Comparison of ENCODE assay signal across 22 cellular contexts in genomic region chr1:210709694-210710093, GRCh38.
DNase-seq lines count a peak whose midpoint lies in the region; ATAC-seq, FAIRE-seq and TF ChIP-seq lines count a peak whose summit lies in the region.
"Had no signal": no experiment of that assay in that cellular context is flagged by ENCODE, and none has a peak within 500 bp of the region (broad histone marks: within the 10 kb centered on the region; RNA-seq: fewer than 3 reads in every experiment).

No MANE protein-coding gene starts in this region.

- 76% methylated on average over 2 of the region's 2 CpGs for WGBS in A549 (ENCODE audit: missing lambda C conversion rate)
- 85% methylated on average over 2 of the region's 2 CpGs for WGBS in smooth muscle cell (ENCODE audit: low lambda C conversion rate)

- no peak for TF ChIP-seq POLR2A in A549 (IDR thresholded peaks at IDR 0.05; ENCODE audit: low read length)

- no peaks in the 10 kb centered on the region for H3F3A ChIP-seq in smooth muscle cell (ENCODE audit: low read depth)

- intact Hi-C loops in posterior vena cava (cut with DNase I), result loop anchor here in 1 of 2 donors (2.0 kb wide), 1 partner anchor 13 kb away; no protein-coding TSS in a partner anchor

- FAIRE-seq in A549 (lab: Jason Lieb, UNC), result no peak
- FAIRE-seq: GM12878, GM18507 had no signal

- no peak for TF ChIP-seq CTCF in A549 (IDR thresholded peaks at IDR 0.05)
- TF ChIP-seq CTCF in smooth muscle cell (IDR thresholded peaks at IDR 0.05; ENCODE audit: borderline replicate concordance, insufficient read depth, poor library complexity, severe bottlenecking), result no peak

- no peak overlapping the region for H3K27ac ChIP-seq in A549
- no peak overlapping the region for H3K27ac ChIP-seq in smooth muscle cell (ENCODE audit: low read depth)
- H3K27ac ChIP-seq: PC-9 had no signal

- no peak for ATAC-seq in A549
- ATAC-seq: GM12878, Right ventricle myocardium inferior had no signal

- TF ChIP-seq EP300 in A549 (IDR thresholded peaks at IDR 0.05), result no peak

- POLR2A ChIA-PET in A549 (lab: Yijun Ruan, JAX), result no interaction called here

- H3K4me1 ChIP-seq in A549 (peaks cover 26% of the 10 kb centered on the region), smooth muscle cell (ENCODE audit: low read depth) (peaks cover 15% of the 10 kb centered on the region)
- H3K4me1 ChIP-seq: HAP-1 had no signal

- H3K4me3 ChIP-seq in A549 (no peak overlapping the region), smooth muscle cell (no peak overlapping the region)
- H3K4me3 ChIP-seq: GM12878, HAP-1, PC-9 had no signal

- DNase-seq in A549 (ENCODE audit: low read depth in 1 of 2, low spot score in 1 of 2) (no peak), HT1080 (ENCODE audit: low read depth) (peak; percentile 19), amniotic epithelial cell (ENCODE audit: low read depth) (peak; percentile 90), iris pigment epithelial cell (ENCODE audit: low read depth) (peak; percentile 2), NCI-H82 treated with DMSO at 0.1 percent for 48 hours (lab: John Stamatoyannopoulos, UW; ENCODE audit: unreplicated experiment) (no peak), posterior vena cava (ENCODE audit: low spot score) (no peak), NCI-H526 treated with DMSO at 0.1 percent for 48 hours (lab: John Stamatoyannopoulos, UW) (no peak), smooth muscle cell (lab: John Stamatoyannopoulos, UW; ENCODE audit: unreplicated experiment) (no peak)
- DNase-seq: CD4-positive, CD25-positive, alpha-beta regulatory T cell; DMS53; KBM-7; MM.1S; NCI-H1436 treated with DMSO at 0.1 percent for 48 hours; NCI-H2081 treated with DMSO at 0.1 percent for 48 hours; NCI-H2227 treated with DMSO at 0.1 percent for 48 hours; NCI-H69; PC-9; SK-N-SH had no signal

- TF ChIP-seq RAD21 in A549 (conservative IDR thresholded peaks at IDR 0.05 in 1 of 2, IDR thresholded peaks at IDR 0.05 in 1 of 2), result no peak

- CTCF ChIA-PET in A549 (lab: Yijun Ruan, JAX), result no interaction called here

- no peaks in the 10 kb centered on the region for H3K9me3 ChIP-seq in A549
- H3K9me3 ChIP-seq in smooth muscle cell (replicated peaks; ENCODE audit: low read depth), result no peaks in the 10 kb centered on the region
- H3K9me3 ChIP-seq: HAP-1, SK-N-SH had no signal

- no peaks in the 10 kb centered on the region for H3K79me2 ChIP-seq in smooth muscle cell (ENCODE audit: low read depth)

- no peaks in the 10 kb centered on the region for H3K36me3 ChIP-seq in smooth muscle cell (ENCODE audit: low read depth)
- H3K36me3 ChIP-seq: HAP-1 had no signal

- H2AFZ ChIP-seq in smooth muscle cell (ENCODE audit: low read depth), result no peak overlapping the region
- H2AFZ ChIP-seq: PC-9 had no signal

- H3K4me2 ChIP-seq in A549 (no peak overlapping the region), smooth muscle cell (no peak overlapping the region)
- H3K4me2 ChIP-seq: PC-9, SK-N-SH had no signal

- H3K27me3 ChIP-seq in smooth muscle cell (ENCODE audit: low read depth), result peaks cover 12% of the 10 kb centered on the region

- no peak overlapping the region for H3K9ac ChIP-seq in smooth muscle cell (ENCODE audit: low read depth)
- H3K9ac ChIP-seq: SK-N-SH had no signal

- no peaks in the 10 kb centered on the region for H4K20me1 ChIP-seq in smooth muscle cell (ENCODE audit: low read depth)

TF ChIP-seq in A549, 52 proteins besides CTCF, POLR2A, EP300 and RAD21:
- TF ChIP-seq SMC3 (IDR thresholded peaks at IDR 0.05) (no peak), CEBPB (IDR thresholded peaks at IDR 0.05) (peak; percentile 27 to 40; a peak in 1 of 4 replicates)

Comparison
In these comparisons a context has a peak if more than half of its experiments do, and no peak if none do; other contexts are left out.
1. DNase-seq: peak in HT1080 (single experiment), amniotic epithelial cell (single experiment) and iris pigment epithelial cell (single experiment); none in A549 (0 of 2), NCI-H82 treated with DMSO at 0.1 percent for 48 hours (single experiment), posterior vena cava (single experiment), NCI-H526 treated with DMSO at 0.1 percent for 48 hours (single experiment) and smooth muscle cell (single experiment).